11 cellular contexts compared by ENCODE assay signal in the genomic region with DNA sequence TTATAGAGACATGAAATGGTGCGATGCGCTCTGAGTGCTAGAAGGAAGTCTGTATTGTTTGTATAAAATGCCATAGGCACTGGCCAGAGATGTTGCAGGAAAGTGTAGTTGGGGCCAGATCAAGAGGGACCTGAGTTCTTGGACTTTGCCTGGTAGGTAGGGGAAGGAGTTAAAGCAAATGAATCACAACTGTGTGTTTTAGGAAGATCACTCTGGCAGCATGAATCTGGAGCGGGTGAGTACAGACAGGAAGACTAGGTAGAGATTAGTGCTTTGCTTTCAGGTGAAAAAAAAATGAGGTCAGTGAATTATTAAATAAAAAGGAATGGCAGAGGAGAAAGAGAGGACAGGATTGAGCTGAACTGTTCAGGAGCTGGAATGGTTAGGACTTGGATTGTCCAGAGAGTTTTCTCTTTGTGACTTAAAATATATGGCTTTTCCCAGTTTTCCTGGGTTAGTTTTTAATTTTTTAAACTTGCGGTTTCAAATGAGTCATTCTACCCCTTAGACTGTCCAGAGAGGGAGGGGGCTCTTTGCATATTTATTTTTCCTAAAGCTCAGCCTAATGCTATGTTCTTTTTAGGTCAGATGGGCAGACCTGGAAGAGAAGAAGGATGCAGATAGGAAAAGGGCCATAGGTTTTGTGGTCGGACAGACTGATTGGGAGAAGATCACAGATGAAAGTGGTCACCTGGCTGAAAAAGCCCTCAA. TPM values are rescaled to one million over a fixed set of nuclear protein-coding genes. Genes with fewer than 3 reads are reported as not detected.
A peak's percentile ranks its signal among the peaks of the same experiment; 100 is the strongest.
DNase-seq lines count a peak whose midpoint lies in the region; ATAC-seq and TF ChIP-seq lines count a peak whose summit lies in the region.
"Had no signal": no experiment of that assay in that cellular context is flagged by ENCODE, and none has a peak within 500 bp of the region (broad histone marks: within the 10 kb centered on the region; RNA-seq: fewer than 3 reads in every experiment).

No MANE protein-coding gene starts in this region.

- peaks cover 11% of the 10 kb centered on the region for H3K4me1 ChIP-seq in SJSA1 (replicated peaks)
- H3K4me1 ChIP-seq in fibroblast of lung (ENCODE audit: control insufficient read depth, extremely low read depth, insufficient read depth, low read length) = peaks cover 16% of the 10 kb centered on the region

- H3K27ac ChIP-seq in SJSA1 = 0 out of 2 replicates have a peak overlapping the region, but pooled peaks have one; percentile 2
- peak overlapping the region; percentile 26 for H3K27ac ChIP-seq in fibroblast of lung (ENCODE audit: insufficient read depth, low read length)
- H3K27ac ChIP-seq: esophagus squamous epithelium had no signal

- intact Hi-C loops in activated CD4-positive, alpha-beta T cell treated with anti-CD3 and anti-CD28 coated beads, Interleukin-2, amount 10 ng/mL, durations not matched to agents 24 days and 14 days (cut with micrococcal nuclease) = loop anchor here (5.0 kb wide), 1 partner anchor 123 kb away; the partner anchor contains the start of genes AREL1 and FCF1

- no peak for TF ChIP-seq CTCF in fibroblast of lung (conservative IDR thresholded peaks at IDR 0.05 in 1 of 2, IDR thresholded peaks at IDR 0.05 in 1 of 2; ENCODE audit: low read depth in 1 of 2, low read length in 2 of 2)

- H3K27ac Mint-ChIP-seq in activated CD4-positive, alpha-beta T cell treated with anti-CD3 and anti-CD28 coated beads, Interleukin-2, amount 10 ng/mL, durations not matched to agents 24 days and 14 days = peak overlapping the region; percentile 51

- H3K36me3 Mint-ChIP-seq in activated CD4-positive, alpha-beta T cell treated with anti-CD3 and anti-CD28 coated beads, Interleukin-2, amount 10 ng/mL, durations not matched to agents 24 days and 14 days (ENCODE audit: low read depth) = peaks cover 36% of the 10 kb centered on the region

- H4K20me1 ChIP-seq in fibroblast of lung (ENCODE audit: control insufficient read depth, extremely low read depth, insufficient read depth, low read length) = no peaks in the 10 kb centered on the region

- no peaks in the 10 kb centered on the region for H3K9me3 Mint-ChIP-seq in activated CD4-positive, alpha-beta T cell treated with anti-CD3 and anti-CD28 coated beads, Interleukin-2, amount 10 ng/mL, durations not matched to agents 24 days and 14 days

- H2AFZ ChIP-seq in fibroblast of lung (ENCODE audit: low read length) = no peak overlapping the region

- H3K79me2 ChIP-seq in fibroblast of lung (ENCODE audit: control insufficient read depth, insufficient read depth, low read length) = no peaks in the 10 kb centered on the region

- H3K9ac ChIP-seq in fibroblast of lung (ENCODE audit: insufficient read depth, low read length) = no peak overlapping the region

- H3K27me3 Mint-ChIP-seq in activated CD4-positive, alpha-beta T cell treated with anti-CD3 and anti-CD28 coated beads, Interleukin-2, amount 10 ng/mL, durations not matched to agents 24 days and 14 days = no peaks in the 10 kb centered on the region

- H3K4me1 Mint-ChIP-seq in activated CD4-positive, alpha-beta T cell treated with anti-CD3 and anti-CD28 coated beads, Interleukin-2, amount 10 ng/mL, durations not matched to agents 24 days and 14 days = peaks cover 41% of the 10 kb centered on the region

- peaks cover 37% of the 10 kb centered on the region for H3K36me3 ChIP-seq in SJSA1
- H3K36me3 ChIP-seq in fibroblast of lung (ENCODE audit: control insufficient read depth, insufficient read depth, low read length) = peaks cover 4% of the 10 kb centered on the region

- ATAC-seq in GM19324 (IDR thresholded peaks at IDR 0.05; ENCODE audit: low FRiP score, unreplicated experiment) (no peak), HG03432 (IDR thresholded peaks at IDR 0.05; ENCODE audit: unreplicated experiment) (no peak)

- peak overlapping the region; percentile 38 for H3K4me2 ChIP-seq in fibroblast of lung (ENCODE audit: extremely low read depth, insufficient read depth, low read length)

- peak; percentile 51 for DNase-seq in activated CD4-positive, alpha-beta T cell treated with anti-CD3 and anti-CD28 coated beads, Interleukin-2, amount 10 ng/mL, durations not matched to agents 24 days and 14 days
- DNase-seq in activated CD4-positive, alpha-beta T cell treated with anti-CD3 and anti-CD28 coated beads for 48 hours = no peak
- DNase-seq in SJSA1 (ENCODE audit: low read depth in 1 of 2, low spot score in 2 of 2) (peak in 1 of 2 experiments; percentile 12), fibroblast of lung (ENCODE audit: low read depth in 2 of 2) (peak; percentile 46 to 68), renal cortical epithelial cell (ENCODE audit: low read depth) (peak; percentile 72)
- DNase-seq in activated effector memory CD4-positive, alpha-beta T cell treated with Interleukin-2 at 50 U/mL for 16 hours = no peak
- DNase-seq: esophagus squamous epithelium, trophoblast cell had no signal

- H3K9me3 ChIP-seq in SJSA1 (replicated peaks) (no peaks in the 10 kb centered on the region), fibroblast of lung (ENCODE audit: control insufficient read depth, insufficient read depth, low read depth, low read length) (no peaks in the 10 kb centered on the region)
- H3K9me3 ChIP-seq: esophagus squamous epithelium had no signal

- no peak overlapping the region for H3K4me3 Mint-ChIP-seq in activated CD4-positive, alpha-beta T cell treated with anti-CD3 and anti-CD28 coated beads, Interleukin-2, amount 10 ng/mL, durations not matched to agents 24 days and 14 days

- H3K27me3 ChIP-seq in SJSA1 (replicated peaks) (no peaks in the 10 kb centered on the region), fibroblast of lung (ENCODE audit: control insufficient read depth, insufficient read depth, low read length) (no peaks in the 10 kb centered on the region)
- H3K27me3 ChIP-seq: esophagus squamous epithelium had no signal

- H3K4me3 ChIP-seq in SJSA1 (no peak overlapping the region), fibroblast of lung (replicated peaks in 1 of 4; ENCODE audit: control extremely low read depth in 1 of 4, insufficient read depth in 1 of 4, low read depth in 3 of 4, low read length in 4 of 4) (no peak overlapping the region)
- H3K4me3 ChIP-seq: esophagus squamous epithelium had no signal

RNA-seq across cellular contexts. Expression of gene PROX2, which starts 41.1 kb away (rescaled TPM):
- not detected in 2 replicates for total RNA-seq in activated CD4-positive, alpha-beta T cell treated with anti-CD3 and anti-CD28 coated beads, Interleukin-2, amount 10 ng/mL, durations not matched to agents 24 days and 14 days
- not detected in 2 replicates for total RNA-seq in SJSA1 (2014; rRNA removed; shearing (Covaris generic))
- total RNA-seq in fibroblast of lung (not detected in 2 replicates), renal cortical epithelial cell (not detected in 2 replicates)
- 0.01 TPM in 1 of 2 replicates, not detected in the other for polyA plus RNA-seq in fibroblast of lung
- polyA plus RNA-seq in fibroblast of lung (2012) = not detected in 2 replicates
- not detected in 2 replicates for polyA minus RNA-seq in fibroblast of lung (ENCODE audit: low replicate concordance)
- total RNA-seq: esophagus squamous epithelium, NCI-H460 had no signal

RNA-seq across cellular contexts. Expression of gene DLST, which starts 46.9 kb away (rescaled TPM):
- 110 and 111 TPM in 2 replicates for total RNA-seq in activated CD4-positive, alpha-beta T cell treated with anti-CD3 and anti-CD28 coated beads, Interleukin-2, amount 10 ng/mL, durations not matched to agents 24 days and 14 days
- total RNA-seq in SJSA1 (2014; rRNA removed; shearing (Covaris generic)) = 28.4 and 34.9 TPM in 2 replicates
- total RNA-seq in fibroblast of lung (47.0 and 95.3 TPM in 2 replicates), renal cortical epithelial cell (76.4 and 126 TPM in 2 replicates)
- 214 and 236 TPM in 2 replicates for polyA plus RNA-seq in fibroblast of lung
- 108 and 115 TPM in 2 replicates for polyA plus RNA-seq in fibroblast of lung (2012)
- polyA minus RNA-seq in fibroblast of lung (ENCODE audit: low replicate concordance) = 204 and 217 TPM in 2 replicates

Comparison
In these comparisons a context has a peak if more than half of its experiments do, and no peak if none do; other contexts are left out.
1. DNase-seq: peak in activated CD4-positive, alpha-beta T cell treated with anti-CD3 and anti-CD28 coated beads, Interleukin-2, amount 10 ng/mL, durations not matched to agents 24 days and 14 days (single experiment), fibroblast of lung (2 of 2) and renal cortical epithelial cell (single experiment); none in activated CD4-positive, alpha-beta T cell treated with anti-CD3 and anti-CD28 coated beads for 48 hours (single experiment) and activated effector memory CD4-positive, alpha-beta T cell treated with Interleukin-2 at 50 U/mL for 16 hours (single experiment).